In genomic region chr10:116146374-116146773, GRCh38 we compare ENCODE assay signal across 1 cellular context.
A peak's percentile ranks its signal among the peaks of the same experiment; 100 is the strongest.
TF ChIP-seq lines count a peak whose summit lies in the region.

No MANE protein-coding gene starts in this region.

TF ChIP-seq in SK-N-SH, 30 proteins besides CTCF, POLR2A, EP300 and RAD21 (continued from another document):
- TF ChIP-seq REST (IDR thresholded peaks at IDR 0.05; ENCODE audit: low read depth, low read length), result peak; percentile 54; the same call in 1 of the 2 replicates
TF ChIP-seq in SK-N-SH: peak in this region for 1.
